In the genomic region with DNA sequence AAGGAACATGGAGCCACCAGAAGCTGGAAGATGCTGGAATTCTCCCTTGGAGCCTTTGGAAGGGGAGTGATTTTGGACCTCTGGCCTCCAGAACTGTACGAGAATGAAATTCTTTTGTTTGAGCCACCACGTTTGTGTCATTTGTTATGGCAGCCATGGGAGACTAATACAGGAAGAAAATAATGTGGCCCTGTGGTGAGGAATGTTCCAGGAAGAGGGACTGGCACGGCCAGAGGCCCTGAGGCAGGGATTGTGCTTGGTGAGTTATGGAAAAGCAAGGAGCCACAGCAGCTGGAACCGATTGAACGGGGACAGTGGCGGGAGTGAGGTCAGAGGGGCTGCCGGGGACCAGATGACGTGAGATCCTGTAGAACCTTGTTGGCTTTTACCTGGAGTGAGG, we compare ENCODE assay signal across 38 cellular contexts.
"Had no signal": no experiment of that assay in that cellular context is flagged by ENCODE, and none has a peak within 500 bp of the region (broad histone marks: within the 10 kb centered on the region; RNA-seq: fewer than 3 reads in every experiment).

No MANE protein-coding gene starts in this region.

- DNase-seq: activated B cell treated with CpG ODN at 0.5 μM for 24 hours; activated CD4-positive, alpha-beta T cell treated with anti-CD3 and anti-CD28 coated beads for 48 hours; activated CD4-positive, alpha-beta T cell treated with anti-CD3 and anti-CD28 coated beads, Interleukin-2, amount 50 U/mL, for 4 hours; activated CD4-positive, CD25-positive, alpha-beta regulatory T cell treated with anti-CD3 and anti-CD28 coated beads, Interleukin-2, amount 50 U/mL, for 72 hours; activated CD8-positive, alpha-beta T cell treated with anti-CD3 and anti-CD28 coated beads for 36 hours; activated effector memory CD4-positive, alpha-beta T cell treated with anti-CD3 and anti-CD28 coated beads, Interleukin-2, amount 50 U/mL, for 16 hours; activated naive CD4-positive, alpha-beta T cell; activated naive CD4-positive, alpha-beta T cell treated with anti-CD3 and anti-CD28 coated beads, Interleukin-2, amount 50 U/mL, for 16 hours; activated naive CD8-positive, alpha-beta T cell treated with anti-CD3 and anti-CD28 coated beads for 36 hours; activated T-cell treated with anti-CD3 and anti-CD28 coated beads, Interleukin-2, amount 50 U/mL, for 1 hour; activated T-cell treated with anti-CD3 and anti-CD28 coated beads, Interleukin-2, amount 50 U/mL, for 72 hours; amniotic stem cell; aorta; brain microvascular endothelial cell; IMR-90; Karpas-422; KBM-7; MG63; MV-4-11; NCI-H1092; NCI-H1436 treated with DMSO at 0.1 percent for 48 hours; NCI-H1694 treated with DMSO at 0.1 percent for 48 hours; NCI-H2029; NCI-H510A; NCI-H526; NCI-H748 treated with DMSO at 0.1 percent for 48 hours; NK-92 treated with Interleukin-12 subunit alpha and Interleukin-12 subunit beta, amount 100 ng/mL, for 24 hours; PC-3; Peyer's patch; SJCRH30 had no signal

- H3K9me3 Mint-ChIP-seq: activated CD8-positive, alpha-beta T cell treated with anti-CD3 and anti-CD28 coated beads for 36 hours; T-helper 1 cell treated with Interleukin-12 subunit alpha and Interleukin-12 subunit beta and Interleukin-4 antibody, amounts not matched to agents 30 μg/mL and 1 μg/mL, for 36 hours; T-helper 2 cell treated with Interferon-gamma antibody and Interleukin-4, amounts not matched to agents 5 μg/mL and 100 μg/mL, for 36 hours had no signal

- H3K27ac Mint-ChIP-seq: activated B cell treated with CpG ODN at 0.5 μM for 24 hours; activated CD8-positive, alpha-beta T cell treated with anti-CD3 and anti-CD28 coated beads for 36 hours; activated naive CD8-positive, alpha-beta T cell treated with anti-CD3 and anti-CD28 coated beads for 36 hours; activated T-cell treated with anti-CD3 and anti-CD28 coated beads, Interleukin-2, amount 50 U/mL, for 72 hours; activated T-helper 17 cell treated with anti-CD3 and anti-CD28 coated beads, Interleukin-2, amount 50 U/mL, for 72 hours; T-helper 1 cell treated with Interleukin-12 subunit alpha and Interleukin-12 subunit beta and Interleukin-4 antibody, amounts not matched to agents 30 μg/mL and 1 μg/mL, for 36 hours; T-helper 2 cell treated with Interferon-gamma antibody and Interleukin-4, amounts not matched to agents 5 μg/mL and 100 μg/mL, for 36 hours had no signal

- H3K4me3 Mint-ChIP-seq: activated B cell treated with CpG ODN at 0.5 μM for 24 hours; activated CD8-positive, alpha-beta T cell treated with anti-CD3 and anti-CD28 coated beads for 36 hours; activated naive CD8-positive, alpha-beta T cell treated with anti-CD3 and anti-CD28 coated beads for 36 hours; activated T-cell treated with anti-CD3 and anti-CD28 coated beads, Interleukin-2, amount 50 U/mL, for 72 hours; activated T-helper 17 cell treated with anti-CD3 and anti-CD28 coated beads, Interleukin-2, amount 50 U/mL, for 72 hours; T-helper 1 cell treated with Interleukin-12 subunit alpha and Interleukin-12 subunit beta and Interleukin-4 antibody, amounts not matched to agents 30 μg/mL and 1 μg/mL, for 36 hours; T-helper 2 cell treated with Interferon-gamma antibody and Interleukin-4, amounts not matched to agents 5 μg/mL and 100 μg/mL, for 36 hours had no signal

- H3K4me3 ChIP-seq: MG63, Peyer's patch, SJCRH30, SK-N-MC had no signal

- H3K27ac ChIP-seq: brain microvascular endothelial cell, Peyer's patch, RWPE1, SJCRH30, SK-N-MC, VCaP had no signal

- H3K9me3 ChIP-seq: Peyer's patch had no signal

- FAIRE-seq: TTC549 had no signal

- H3K4me1 Mint-ChIP-seq: activated B cell treated with CpG ODN at 0.5 μM for 24 hours; activated naive CD8-positive, alpha-beta T cell treated with anti-CD3 and anti-CD28 coated beads for 36 hours; activated T-helper 17 cell treated with anti-CD3 and anti-CD28 coated beads, Interleukin-2, amount 50 U/mL, for 72 hours had no signal

- H3K27me3 ChIP-seq: brain microvascular endothelial cell, MG63, Peyer's patch, SJCRH30 had no signal

- ATAC-seq: activated CD8-positive, alpha-beta T cell treated with anti-CD3 and anti-CD28 coated beads for 36 hours; activated T-cell treated with anti-CD3 and anti-CD28 coated beads, Interleukin-2, amount 50 U/mL, for 72 hours; activated T-helper 17 cell treated with anti-CD3 and anti-CD28 coated beads, Interleukin-2, amount 50 U/mL, for 72 hours; PC-3; Right ventricle myocardium inferior had no signal

- H3K36me3 ChIP-seq: brain microvascular endothelial cell, MG63, Peyer's patch, SJCRH30 had no signal

- H3K36me3 Mint-ChIP-seq: activated naive CD8-positive, alpha-beta T cell treated with anti-CD3 and anti-CD28 coated beads for 36 hours had no signal

- H3K4me1 ChIP-seq: Peyer's patch, SJCRH30 had no signal
